13 cellular contexts compared by ENCODE assay signal in genomic region chr7:101179117-101179779, GRCh38. TPM values are rescaled to one million over a fixed set of nuclear protein-coding genes. Genes with fewer than 3 reads are reported as not detected.
DNase-seq lines count a peak whose midpoint lies in the region; FAIRE-seq and TF ChIP-seq lines count a peak whose summit lies in the region.
"Had no signal": no experiment of that assay in that cellular context is flagged by ENCODE, and none has a peak within 500 bp of the region (broad histone marks: within the 10 kb centered on the region; RNA-seq: fewer than 3 reads in every experiment).

No MANE protein-coding gene starts in this region.

- H3K4me3 Mint-ChIP-seq in astrocyte (ENCODE audit: unreplicated experiment) (peak overlapping the region; percentile 67), nephron (peak overlapping the region; percentile 65 to 71 (median 70))
- H3K4me3 Mint-ChIP-seq: activated naive CD8-positive, alpha-beta T cell treated with anti-CD3 and anti-CD28 coated beads, Interleukin-2, amount 50 U/mL, for 24 hours had no signal

- H3K9me3 ChIP-seq in HUES64 (ENCODE audit: insufficient read depth, low read depth, low read length) (no peaks in the 10 kb centered on the region), astrocyte (ENCODE audit: insufficient read depth, low read depth, low read length) (peaks cover 3% of the 10 kb centered on the region)
- H3K9me3 ChIP-seq: transverse colon had no signal

- no peak overlapping the region for H3K27ac Mint-ChIP-seq in astrocyte (ENCODE audit: unreplicated experiment)
- H3K27ac Mint-ChIP-seq in nephron: no peak overlapping the region
- H3K27ac Mint-ChIP-seq: activated naive CD8-positive, alpha-beta T cell treated with anti-CD3 and anti-CD28 coated beads, Interleukin-2, amount 50 U/mL, for 24 hours had no signal

- peak overlapping the region; percentile 70 for H3K4me2 ChIP-seq in astrocyte (ENCODE audit: low read length)

- peaks cover 2% of the 10 kb centered on the region for H3K4me1 Mint-ChIP-seq in astrocyte (ENCODE audit: low read depth, unreplicated experiment)
- H3K4me1 Mint-ChIP-seq in nephron: peaks cover 12% of the 10 kb centered on the region

- H3K4me3 ChIP-seq in HUES64 (ENCODE audit: low read length) (peak overlapping the region; percentile 58), astrocyte (ENCODE audit: insufficient read depth, low read depth, low read length) (no peak overlapping the region)

- H3K36me3 Mint-ChIP-seq in astrocyte (ENCODE audit: low read depth, unreplicated experiment) (no peaks in the 10 kb centered on the region), nephron (ENCODE audit: low read depth) (no peaks in the 10 kb centered on the region)

- peaks cover 58% of the 10 kb centered on the region for H3K27me3 Mint-ChIP-seq in astrocyte (ENCODE audit: low read depth, unreplicated experiment)
- peaks cover 86% of the 10 kb centered on the region for H3K27me3 Mint-ChIP-seq in nephron (ENCODE audit: low read depth)

- H3K36me3 ChIP-seq in HUES64 (ENCODE audit: insufficient read depth, low read length): no peaks in the 10 kb centered on the region
- H3K36me3 ChIP-seq in astrocyte (ENCODE audit: insufficient read depth, low read length): no peaks in the 10 kb centered on the region
- H3K36me3 ChIP-seq: transverse colon had no signal

- no peaks in the 10 kb centered on the region for H3K79me2 ChIP-seq in astrocyte (ENCODE audit: insufficient read depth, low read length)

- H3K4me1 ChIP-seq in HUES64 (ENCODE audit: insufficient read depth, low read length): peaks cover 4% of the 10 kb centered on the region; the same call in 1 of the 2 replicates
- H3K4me1 ChIP-seq in astrocyte (ENCODE audit: insufficient read depth, low read length): peaks cover 2% of the 10 kb centered on the region

- H2AFZ ChIP-seq in astrocyte (ENCODE audit: low read depth, low read length): no peak overlapping the region

- H3K27me3 ChIP-seq in HUES64 (ENCODE audit: insufficient read depth, low read length) (peaks cover 71% of the 10 kb centered on the region), astrocyte (ENCODE audit: insufficient read depth, low read length) (peaks cover 48% of the 10 kb centered on the region)

- FAIRE-seq in astrocyte (lab: Jason Lieb, UNC): no peak
- FAIRE-seq: A204.1 had no signal

- peak; percentile 81 for DNase-seq in DMS53 (lab: John Stamatoyannopoulos, UW)
- DNase-seq in DMS53 treated with DMSO at 0.1 percent for 48 hours (lab: John Stamatoyannopoulos, UW; ENCODE audit: unreplicated experiment): no peak
- no peak for DNase-seq in astrocyte (ENCODE audit: low read depth)
- no peak for DNase-seq in GM19240 (ENCODE audit: insufficient read length, low spot score)
- no peak for DNase-seq in CD1c-positive myeloid dendritic cell (ENCODE audit: extremely low spot score)
- DNase-seq in stimulated activated CD4-positive, alpha-beta T cell treated with anti-CD3 and anti-CD28 coated beads, Interleukin-4, amount 100 ng/mL, for 4 hours: no peak
- DNase-seq: activated naive CD8-positive, alpha-beta T cell treated with anti-CD3 and anti-CD28 coated beads, Interleukin-2, amount 50 U/mL, for 24 hours; NCI-H526 treated with DMSO at 0.1 percent for 48 hours; transverse colon had no signal

- under 1% methylated on average over 27 of the region's 28 CpGs for WGBS in HUES64

- no peaks in the 10 kb centered on the region for H4K20me1 ChIP-seq in astrocyte (ENCODE audit: insufficient read depth, low read length)

- H3K27ac ChIP-seq in HUES64 (ENCODE audit: low read depth, low read length) (no peak overlapping the region), astrocyte (ENCODE audit: low read depth, low read length) (no peak overlapping the region)
- H3K27ac ChIP-seq: transverse colon had no signal

- H3K9me3 Mint-ChIP-seq in astrocyte (ENCODE audit: unreplicated experiment) (no peaks in the 10 kb centered on the region), nephron (peaks cover 4% of the 10 kb centered on the region)
- H3K9me3 Mint-ChIP-seq: activated naive CD8-positive, alpha-beta T cell treated with anti-CD3 and anti-CD28 coated beads, Interleukin-2, amount 50 U/mL, for 24 hours had no signal

- no peak for TF ChIP-seq CTCF in astrocyte (IDR thresholded peaks at IDR 0.05; ENCODE audit: insufficient read depth, low read depth, low read length)
- no peak for TF ChIP-seq CTCF in nephron (IDR thresholded peaks at IDR 0.05; ENCODE audit: unreplicated experiment in 3 of 3)

- no peak overlapping the region for H3K9ac ChIP-seq in HUES64 (ENCODE audit: low read depth, low read length)
- no peak overlapping the region for H3K9ac ChIP-seq in astrocyte (ENCODE audit: low read length)

RNA-seq across cellular contexts. Expression of gene NAT16, which starts 0.8 kb away (rescaled TPM):
- polyA plus RNA-seq in HUES64 (2013, experiment 1 of 2): not detected
- 0.32 TPM for polyA plus RNA-seq in HUES64 (2013, experiment 2 of 2)
- 0.16 TPM in 1 of 2 replicates, not detected in the other for total RNA-seq in astrocyte
- total RNA-seq: transverse colon had no signal

RNA-seq across cellular contexts. Expression of gene VGF, which starts 13.9 kb away (rescaled TPM):
- polyA plus RNA-seq in HUES64 (2013, experiment 1 of 2): 18.8 TPM
- 15.0 TPM for polyA plus RNA-seq in HUES64 (2013, experiment 2 of 2)
- total RNA-seq in astrocyte: 40.5 and 51.8 TPM in 2 replicates

RNA-seq across cellular contexts. Expression of gene MOGAT3, which starts 21.6 kb away (rescaled TPM):
- polyA plus RNA-seq in HUES64 (2013, experiment 1 of 2): not detected
- polyA plus RNA-seq in HUES64 (2013, experiment 2 of 2): 0.25 TPM
- total RNA-seq in astrocyte: not detected in 2 replicates
- total RNA-seq: epithelial cell of proximal tubule had no signal

RNA-seq across cellular contexts. Expression of gene AP1S1, which starts 25.0 kb away (rescaled TPM):
- 46.6 TPM for polyA plus RNA-seq in HUES64 (2013, experiment 1 of 2)
- 60.5 TPM for polyA plus RNA-seq in HUES64 (2013, experiment 2 of 2)
- 172 and 181 TPM in 2 replicates for total RNA-seq in astrocyte

RNA-seq across cellular contexts. Expression of gene PLOD3, which starts 38.1 kb away (rescaled TPM):
- polyA plus RNA-seq in HUES64 (2013, experiment 1 of 2): 25.7 TPM
- 24.3 TPM for polyA plus RNA-seq in HUES64 (2013, experiment 2 of 2)
- 161 and 164 TPM in 2 replicates for total RNA-seq in astrocyte
